9 cellular contexts compared by ENCODE assay signal in genomic region chr2:20450201-20451108, GRCh38. TPM values are rescaled to one million over a fixed set of nuclear protein-coding genes. Genes with fewer than 3 reads are reported as not detected.
A peak's percentile ranks its signal among the peaks of the same experiment; 100 is the strongest.
DNase-seq lines count a peak whose midpoint lies in the region; ATAC-seq and TF ChIP-seq lines count a peak whose summit lies in the region.
"Had no signal": no experiment of that assay in that cellular context is flagged by ENCODE, and none has a peak within 500 bp of the region (broad histone marks: within the 10 kb centered on the region; RNA-seq: fewer than 3 reads in every experiment).

No MANE protein-coding gene starts in this region.

- H3K36me3 Mint-ChIP-seq in T-helper 17 cell (ENCODE audit: low read depth) = no peaks in the 10 kb centered on the region

- intact Hi-C loops in Right ventricle myocardium inferior (cut with DNase I) (loop anchor here (1.0 to 5.0 kb wide), 4 partner anchors 72 to 168 kb away; no protein-coding TSS in a partner anchor), cardiac septum (cut with DNase I) (loop anchor here (2.0 kb wide), 1 partner anchor 128 kb away; no protein-coding TSS in a partner anchor)

- H3K4me1 Mint-ChIP-seq in T-helper 17 cell = peaks cover 2% of the 10 kb centered on the region

- peaks cover 1% of the 10 kb centered on the region for H3K27me3 ChIP-seq in effector memory CD4-positive, alpha-beta T cell (replicated peaks; ENCODE audit: control insufficient read depth, insufficient read depth, low read length, poor library complexity, severe bottlenecking)

- H3K4me3 Mint-ChIP-seq in T-helper 17 cell = no peak overlapping the region

- H3K27ac Mint-ChIP-seq in T-helper 17 cell = no peak overlapping the region

- no peak for TF ChIP-seq CTCF in GM10248 (IDR thresholded peaks at IDR 0.05; ENCODE audit: control extremely low read depth, extremely low read depth, low read depth, missing control alignments)

- peaks cover 48% of the 10 kb centered on the region for H3K27me3 Mint-ChIP-seq in T-helper 17 cell

- H3K27ac ChIP-seq in effector memory CD4-positive, alpha-beta T cell (ENCODE audit: insufficient read depth, low read length, poor library complexity, severe bottlenecking) = no peak overlapping the region

- no peaks in the 10 kb centered on the region for H3K9me3 ChIP-seq in T-helper 17 cell (ENCODE audit: control insufficient read depth, low read length, poor library complexity, severe bottlenecking)
- H3K9me3 ChIP-seq in effector memory CD4-positive, alpha-beta T cell (ENCODE audit: control insufficient read depth, low read length) = no peaks in the 10 kb centered on the region

- CTCF ChIA-PET in GM10248 (lab: Yijun Ruan, JAX) = interaction anchor here (1.2 to 4.2 kb wide), 8 partner anchors 10 to 201 kb away, joined by 3 to 25 read pairs (median 4); partner anchors contain the start of gene HS1BP3

- H3K36me3 ChIP-seq in effector memory CD4-positive, alpha-beta T cell (ENCODE audit: control insufficient read depth, insufficient read depth, low read length) = no peaks in the 10 kb centered on the region

- H3K4me3 ChIP-seq in effector memory CD4-positive, alpha-beta T cell (ENCODE audit: insufficient read depth, low read depth, low read length, poor library complexity, severe bottlenecking) = no peak overlapping the region

- peak; percentile 39 for ATAC-seq in Right ventricle myocardium inferior
- ATAC-seq in esophagus mucosa = peak; percentile 23
- no peak for ATAC-seq in T-helper 17 cell

- POLR2A ChIA-PET in GM10248 (lab: Yijun Ruan, JAX) = interaction anchor here (0.6 to 5.1 kb wide), 4 partner anchors 16 to 99 kb away, joined by 3 to 56 read pairs (median 4); no protein-coding TSS in a partner anchor

- H3K4me1 ChIP-seq in effector memory CD4-positive, alpha-beta T cell (ENCODE audit: control insufficient read depth, insufficient read depth, low read length, poor library complexity, severe bottlenecking) = peaks cover 9% of the 10 kb centered on the region

- DNase-seq in Right ventricle myocardium inferior (ENCODE audit: missing footprints) (no peak), cardiac septum (ENCODE audit: low spot score) (no peak), mucosa of gallbladder (ENCODE audit: low spot score) (peak; percentile 73), NCI-H345 (lab: John Stamatoyannopoulos, UW) (no peak), T-helper 17 cell (no peak), GM10248 (ENCODE audit: extremely low spot score) (no peak)
- no peak for DNase-seq in effector memory CD4-positive, alpha-beta T cell
- DNase-seq: DND-41 had no signal

RNA-seq across cellular contexts. Expression of gene RHOB, which starts 3.6 kb away (rescaled TPM):
- 208 TPM for total RNA-seq in Right ventricle myocardium inferior
- 98.4 TPM for total RNA-seq in cardiac septum
- 32.0 TPM for total RNA-seq in esophagus mucosa
- 445 TPM for total RNA-seq in mucosa of gallbladder
- 10 to 100 TPM; 59.8 to 62.9 TPM for total RNA-seq in T-helper 17 cell
